Comparison of ENCODE assay signal across 7 cellular contexts in the genomic region with DNA sequence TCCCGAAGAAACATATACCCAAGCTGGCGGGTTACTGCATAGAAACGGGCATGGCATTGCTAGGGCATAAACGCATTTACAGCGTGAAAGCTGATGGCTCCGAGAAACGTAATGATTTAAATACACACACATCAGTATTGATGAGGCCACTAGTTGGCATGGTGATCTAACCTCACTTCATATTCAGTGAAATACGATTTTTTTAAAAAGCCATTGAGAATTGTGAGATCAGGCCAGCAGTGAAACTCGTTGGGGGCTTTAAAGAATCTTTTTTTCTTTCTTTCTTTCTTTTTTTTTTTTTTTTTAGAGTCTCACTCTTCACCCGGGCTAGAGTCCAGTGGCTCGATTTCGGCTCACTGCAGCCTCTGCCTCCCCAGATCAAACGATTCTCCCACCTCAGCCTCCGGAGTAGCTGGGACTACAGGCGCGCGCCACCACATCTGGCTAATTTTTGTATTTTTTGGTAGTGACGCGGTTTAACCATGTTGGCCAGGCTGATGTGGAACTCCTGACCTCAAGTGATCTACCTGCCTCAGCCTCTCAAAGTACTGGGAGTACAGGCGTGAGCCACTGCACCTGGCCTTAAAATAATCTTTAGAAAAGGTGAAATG. TPM values are rescaled to one million over a fixed set of nuclear protein-coding genes. Genes with fewer than 3 reads are reported as not detected.
DNase-seq lines count a peak whose midpoint lies in the region; ATAC-seq, FAIRE-seq and TF ChIP-seq lines count a peak whose summit lies in the region.

No MANE protein-coding gene starts in this region.

- TF ChIP-seq CTCF in HEK293 (tag by site-specific recombination; IDR thresholded peaks at IDR 0.05): no peak

- no peak overlapping the region for H3K9ac ChIP-seq in iPS-15b (ENCODE audit: low read depth, low read length)

- no peaks in the 10 kb centered on the region for H3K9me3 Mint-ChIP-seq in activated CD4-positive, alpha-beta memory T cell treated with anti-CD3 and anti-CD28 coated beads for 36 hours
- no peaks in the 10 kb centered on the region for H3K9me3 Mint-ChIP-seq in stimulated activated naive B cell treated with anti-CD40 and anti-IgM and Interleukin-4, amounts not matched to agents 10 μg/mL and 1 μg/mL and 100 μg/mL, for 72 hours

- H3K36me3 ChIP-seq in HEK293 (ENCODE audit: control insufficient read depth in 2 of 2, insufficient read depth in 1 of 2, low read length in 2 of 2): peaks cover 0 to 13% of the 10 kb centered on the region in 2 experiments; a peak in 1 of 3 replicates
- H3K36me3 ChIP-seq in iPS-15b (ENCODE audit: control insufficient read depth, insufficient read depth, low read length): peaks cover 3% of the 10 kb centered on the region

- no peak for TF ChIP-seq POLR2A in GM12892 (IDR thresholded peaks at IDR 0.05; ENCODE audit: low read depth, low read length)

- intact Hi-C loops in activated CD4-positive, alpha-beta memory T cell treated with anti-CD3 and anti-CD28 coated beads for 36 hours (cut with micrococcal nuclease): loop anchor here (2.0 kb wide), 1 partner anchor 176 kb away; no protein-coding TSS in a partner anchor

- H3K4me3 Mint-ChIP-seq in activated CD4-positive, alpha-beta memory T cell treated with anti-CD3 and anti-CD28 coated beads for 36 hours: peak overlapping the region; percentile 81
- H3K4me3 Mint-ChIP-seq in stimulated activated naive B cell treated with anti-CD40 and anti-IgM and Interleukin-4, amounts not matched to agents 10 μg/mL and 1 μg/mL and 100 μg/mL, for 72 hours: peak overlapping the region; percentile 96 to 98

- H3K27ac ChIP-seq in HEK293 (ENCODE audit: extremely low read depth, low read depth, low read length): peak overlapping the region; percentile 100

- H3K27me3 Mint-ChIP-seq in activated CD4-positive, alpha-beta memory T cell treated with anti-CD3 and anti-CD28 coated beads for 36 hours: no peaks in the 10 kb centered on the region
- H3K27me3 Mint-ChIP-seq in stimulated activated naive B cell treated with anti-CD40 and anti-IgM and Interleukin-4, amounts not matched to agents 10 μg/mL and 1 μg/mL and 100 μg/mL, for 72 hours: no peaks in the 10 kb centered on the region

- no peak for FAIRE-seq in GM12892 (lab: Jason Lieb, UNC)

- H3K4me3 ChIP-seq in HEK293 (ENCODE audit: low read depth, low read length): peak overlapping the region; percentile 52
- H3K4me3 ChIP-seq in iPS-15b (ENCODE audit: low read depth, low read length): peak overlapping the region; percentile 16

- H3K4me1 Mint-ChIP-seq in activated CD4-positive, alpha-beta memory T cell treated with anti-CD3 and anti-CD28 coated beads for 36 hours (ENCODE audit: low read depth): peaks cover 18% of the 10 kb centered on the region
- peaks cover 4 to 17% of the 10 kb centered on the region in 2 donors for H3K4me1 Mint-ChIP-seq in stimulated activated naive B cell treated with anti-CD40 and anti-IgM and Interleukin-4, amounts not matched to agents 10 μg/mL and 1 μg/mL and 100 μg/mL, for 72 hours

- no peak for ATAC-seq in stimulated activated naive B cell treated with anti-CD40 and anti-IgM and Interleukin-4, amounts not matched to agents 10 μg/mL and 1 μg/mL and 100 μg/mL, for 72 hours (replicated peaks)

- DNase-seq in activated CD4-positive, alpha-beta memory T cell treated with anti-CD3 and anti-CD28 coated beads for 36 hours: no peak
- no peak for DNase-seq in stimulated activated naive B cell treated with anti-CD40 and anti-IgM and Interleukin-4, amounts not matched to agents 10 μg/mL and 1 μg/mL and 100 μg/mL, for 72 hours
- DNase-seq in GM12892 (ENCODE audit: insufficient read length) (no peak), NCI-H187 treated with DMSO at 0.1 percent for 48 hours (lab: John Stamatoyannopoulos, UW) (no peak)
- DNase-seq in effector CD4-positive, alpha-beta T cell: no peak

- CTCF ChIA-PET in HEK293 (lab: Yijun Ruan, JAX): interaction anchor here (1.0 to 2.1 kb wide), 4 partner anchors 10 to 89 kb away, joined by 4 to 6 read pairs (median 5); no protein-coding TSS in a partner anchor
- CTCF ChIA-PET in activated CD4-positive, alpha-beta memory T cell treated with anti-CD3 and anti-CD28 coated beads for 36 hours (lab: Charles Lee): interaction anchor here (1.0 to 2.1 kb wide), 4 partner anchors 12 to 175 kb away, joined by 3 to 7 read pairs (median 4); no protein-coding TSS in a partner anchor

- H3K9me3 ChIP-seq in HEK293 (ENCODE audit: control insufficient read depth, insufficient read depth, low read depth, low read length): no peaks in the 10 kb centered on the region
- H3K9me3 ChIP-seq in iPS-15b (ENCODE audit: control insufficient read depth, insufficient read depth, low read length): no peaks in the 10 kb centered on the region

- H3K27ac Mint-ChIP-seq in activated CD4-positive, alpha-beta memory T cell treated with anti-CD3 and anti-CD28 coated beads for 36 hours: no peak overlapping the region
- peak overlapping the region; percentile 99 for H3K27ac Mint-ChIP-seq in stimulated activated naive B cell treated with anti-CD40 and anti-IgM and Interleukin-4, amounts not matched to agents 10 μg/mL and 1 μg/mL and 100 μg/mL, for 72 hours

- H3K27me3 ChIP-seq in iPS-15b (ENCODE audit: control insufficient read depth, insufficient read depth, low read length): peaks cover 11% of the 10 kb centered on the region

- H3K4me1 ChIP-seq in HEK293 (ENCODE audit: control insufficient read depth, insufficient read depth, low read length) (peaks cover 9% of the 10 kb centered on the region), iPS-15b (ENCODE audit: control insufficient read depth, insufficient read depth, low read length) (peaks cover under 1% of the 10 kb centered on the region)

- peaks cover 4% of the 10 kb centered on the region for H3K36me3 Mint-ChIP-seq in activated CD4-positive, alpha-beta memory T cell treated with anti-CD3 and anti-CD28 coated beads for 36 hours
- peaks cover 10 to 13% of the 10 kb centered on the region in 2 donors for H3K36me3 Mint-ChIP-seq in stimulated activated naive B cell treated with anti-CD40 and anti-IgM and Interleukin-4, amounts not matched to agents 10 μg/mL and 1 μg/mL and 100 μg/mL, for 72 hours

- POLR2A ChIA-PET in HEK293 (lab: Yijun Ruan, JAX): interaction anchor here (0.8 to 12.3 kb wide), 24 partner anchors 9 to 534 kb away, joined by 3 to 252 read pairs (median 8); partner anchors contain the start of gene C18orf32
- POLR2A ChIA-PET in activated CD4-positive, alpha-beta memory T cell treated with anti-CD3 and anti-CD28 coated beads for 36 hours (lab: Charles Lee): interaction anchor here (0.9 to 4.0 kb wide), 5 partner anchors 20 to 119 kb away, joined by 3 to 24 read pairs (median 6); no protein-coding TSS in a partner anchor

TF ChIP-seq in HEK293, 187 proteins besides CTCF, POLR2A, EP300 and RAD21:
- TF ChIP-seq ZNF768 (tag by site-specific recombination; IDR thresholded peaks at IDR 0.05): no peak
- 0 out of 2 replicates have a peak, but pooled peaks have one; percentile 5 for TF ChIP-seq ZFP3 (tag by site-specific recombination; IDR thresholded peaks at IDR 0.05; ENCODE audit: low read depth)
TF ChIP-seq in HEK293: peak in this region for 1.

RNA-seq across cellular contexts. Expression of gene SMAD7, which starts 2.4 kb away (rescaled TPM):
- 10 to 100 TPM; 13.6 to 14.4 TPM for total RNA-seq in activated CD4-positive, alpha-beta memory T cell treated with anti-CD3 and anti-CD28 coated beads for 36 hours
- 13.8 TPM for polyA plus RNA-seq in GM12892 (2012; ENCODE audit: missing spikeins)
